ENCODE assay signal across 16 cellular contexts in the genomic region with DNA sequence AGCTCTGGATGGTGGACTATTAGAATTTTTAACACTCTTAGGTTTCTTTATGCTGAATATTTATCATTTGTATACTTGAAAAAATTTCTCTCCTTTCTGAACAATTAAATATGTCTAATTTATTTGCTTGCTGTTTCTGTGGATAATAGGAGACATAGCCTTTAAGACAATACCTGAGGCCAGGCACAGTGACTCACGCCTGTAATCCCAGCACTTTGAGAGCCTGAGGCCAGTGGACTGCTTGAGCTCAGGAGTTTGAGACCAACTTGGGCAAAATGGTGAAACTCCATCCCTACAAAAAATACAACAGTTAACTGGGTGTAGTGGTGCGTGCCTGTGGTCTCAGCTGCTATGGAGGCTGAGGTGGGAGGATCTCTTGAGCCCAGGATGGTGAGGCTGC.
"Had no signal": no experiment of that assay in that cellular context is flagged by ENCODE, and none has a peak within 500 bp of the region (broad histone marks: within the 10 kb centered on the region; RNA-seq: fewer than 3 reads in every experiment).

No MANE protein-coding gene starts in this region.

- H3K36me3 ChIP-seq: left lung, thoracic aorta had no signal

- H3K27ac Mint-ChIP-seq: endodermal cell; natural killer cell treated with Interleukin-12 subunit alpha and Interleukin-12 subunit beta and Interleukin-15 and Interleukin-18, amount 100 ng/mL, for 72 hours; progenitor cell of endocrine pancreas had no signal

- DNase-seq: activated CD4-positive, alpha-beta T cell treated with anti-CD3 and anti-CD28 coated beads, Interleukin-2, amount 50 U/mL, for 1 hour; activated effector memory CD4-positive, alpha-beta T cell treated with Interleukin-2 at 50 U/mL for 16 hours; dorsolateral prefrontal cortex; endodermal cell; erythroblast; hippocampal formation; kidney; left lung; mesenchymal stem cell; occipital lobe; right cardiac atrium; small intestine had no signal

- H3K9me3 Mint-ChIP-seq: endodermal cell; natural killer cell treated with Interleukin-12 subunit alpha and Interleukin-12 subunit beta and Interleukin-15 and Interleukin-18, amount 100 ng/mL, for 72 hours had no signal

- H3K9me3 ChIP-seq: left lung, thoracic aorta had no signal

- H3K27me3 Mint-ChIP-seq: natural killer cell treated with Interleukin-12 subunit alpha and Interleukin-12 subunit beta and Interleukin-15 and Interleukin-18, amount 100 ng/mL, for 72 hours; progenitor cell of endocrine pancreas had no signal

- ATAC-seq: activated CD4-positive, CD25-positive, alpha-beta regulatory T cell treated with anti-CD3 and anti-CD28 coated beads, Interleukin-2, amount 50 U/mL, for 24 hours; left lung; natural killer cell treated with Interleukin-12 subunit alpha and Interleukin-12 subunit beta and Interleukin-15 and Interleukin-18, amount 100 ng/mL, for 72 hours had no signal

- H3K4me1 ChIP-seq: left lung had no signal

- H3K4me1 Mint-ChIP-seq: endodermal cell had no signal

- H3K4me3 ChIP-seq: dorsolateral prefrontal cortex, left lung, thoracic aorta had no signal

- H3K27ac ChIP-seq: dorsolateral prefrontal cortex, left lung, thoracic aorta had no signal

- H3K4me3 Mint-ChIP-seq: endodermal cell; natural killer cell treated with Interleukin-12 subunit alpha and Interleukin-12 subunit beta and Interleukin-15 and Interleukin-18, amount 100 ng/mL, for 72 hours had no signal

- H3K36me3 Mint-ChIP-seq: natural killer cell treated with Interleukin-12 subunit alpha and Interleukin-12 subunit beta and Interleukin-15 and Interleukin-18, amount 100 ng/mL, for 72 hours had no signal
